ENCODE assay signal across 8 cellular contexts in genomic region chr11:112279901-112280267, GRCh38. TPM values are rescaled to one million over a fixed set of nuclear protein-coding genes. Genes with fewer than 3 reads are reported as not detected.
DNase-seq lines count a peak whose midpoint lies in the region; ATAC-seq and TF ChIP-seq lines count a peak whose summit lies in the region.

No MANE protein-coding gene starts in this region.

- no peaks in the 10 kb centered on the region for H3K27me3 ChIP-seq in GM06990 (replicated peaks; ENCODE audit: control insufficient read depth, insufficient read depth, low read length)
- no peaks in the 10 kb centered on the region for H3K27me3 ChIP-seq in kidney epithelial cell (ENCODE audit: control insufficient read depth, insufficient read depth, low read length)

- TF ChIP-seq CTCF in GM06990 (IDR thresholded peaks at IDR 0.05; ENCODE audit: insufficient read depth, low read length, poor library complexity, severe bottlenecking), result peak; percentile 94
- TF ChIP-seq CTCF in HFF-Myc (IDR thresholded peaks at IDR 0.05; ENCODE audit: low read depth, low read length, missing control alignments), result peak; percentile 75
- TF ChIP-seq CTCF in WTC11 (IDR thresholded peaks at IDR 0.05), result peak; percentile 84
- peak; percentile 92 for TF ChIP-seq CTCF in kidney epithelial cell (IDR thresholded peaks at IDR 0.05; ENCODE audit: insufficient read depth, low read length, poor library complexity, severe bottlenecking)

- H3K27ac ChIP-seq in caudate nucleus (ENCODE audit: low read depth, low read length), result no peak overlapping the region

- no peaks in the 10 kb centered on the region for H3K36me3 Mint-ChIP-seq in WTC11

- H3K27ac Mint-ChIP-seq in WTC11, result no peak overlapping the region

- POLR2A ChIA-PET in WTC11 (lab: Charles Lee), result no interaction called here

- H3K36me3 ChIP-seq in GM06990 (ENCODE audit: control insufficient read depth, insufficient read depth, low read length) (no peaks in the 10 kb centered on the region), kidney epithelial cell (ENCODE audit: control insufficient read depth, insufficient read depth, low read length) (no peaks in the 10 kb centered on the region)

- H3K4me1 Mint-ChIP-seq in WTC11, result peaks cover 20% of the 10 kb centered on the region

- no peaks in the 10 kb centered on the region for H3K9me3 Mint-ChIP-seq in WTC11

- DNase-seq in GM06990 (ENCODE audit: extremely low read depth, insufficient read length) (peak; percentile 71), HFF-Myc (ENCODE audit: extremely low read depth, low read depth) (no peak), NCI-H146 (lab: John Stamatoyannopoulos, UW) (peak; percentile 71), WTC11 (ENCODE audit: low spot score) (peak; percentile 83), caudate nucleus (lab: John Stamatoyannopoulos, UW) (peak in 50 of 61 donors; percentile 10 to 71 (median 43)), kidney epithelial cell (ENCODE audit: low read depth) (no peak)
- DNase-seq in stimulated activated CD4-positive, alpha-beta T cell treated with anti-CD3 and anti-CD28 coated beads, Interleukin-1b, Interleukin-23, amount 100 ng/mL, for 48 hours, result peak; percentile 73

- peak overlapping the region; percentile 83 for H3K4me3 Mint-ChIP-seq in WTC11

- H3K27me3 Mint-ChIP-seq in WTC11 (ENCODE audit: low read depth), result no peaks in the 10 kb centered on the region; the same call in 1 of the 2 replicates

- CTCF ChIA-PET in WTC11 (lab: Charles Lee), result interaction anchor here (0.6 to 3.9 kb wide), 62 partner anchors 9 to 1548 kb away, joined by 3 to 49 read pairs (median 4); partner anchors contain the start of genes ALG9, C11orf52, SDHD and TEX12

- H3K4me3 ChIP-seq in GM06990 (replicated peaks; ENCODE audit: low read depth, low read length) (peak overlapping the region; percentile 63), HFF-Myc (replicated peaks; ENCODE audit: low read depth, low read length) (peak overlapping the region; percentile 42), kidney epithelial cell (ENCODE audit: low read depth, low read length) (peak overlapping the region; percentile 35)

- peak; percentile 78 for ATAC-seq in WTC11
- no peak for ATAC-seq in HG03196 (IDR thresholded peaks at IDR 0.05; ENCODE audit: unreplicated experiment)

TF ChIP-seq in WTC11, 78 proteins besides CTCF, POLR2A, EP300 and RAD21 (continues in another document):
- no peak for TF ChIP-seq TEAD4 (CRISPR knock-in tag; IDR thresholded peaks at IDR 0.05)
- TF ChIP-seq IRF2 (CRISPR knock-in tag; IDR thresholded peaks at IDR 0.05; ENCODE audit: borderline replicate concordance, low read depth), result no peak
- no peak for TF ChIP-seq PRRX2 (CRISPR knock-in tag; IDR thresholded peaks at IDR 0.05)
- no peak for TF ChIP-seq EMX1 (CRISPR knock-in tag; IDR thresholded peaks at IDR 0.05)
- no peak for TF ChIP-seq ZNF281 (CRISPR knock-in tag; IDR thresholded peaks at IDR 0.05)
- no peak for TF ChIP-seq CREM (CRISPR knock-in tag; IDR thresholded peaks at IDR 0.05)
- TF ChIP-seq ZNF219 (CRISPR knock-in tag; IDR thresholded peaks at IDR 0.05; ENCODE audit: borderline replicate concordance), result no peak
- no peak for TF ChIP-seq KAT7 (CRISPR knock-in tag; IDR thresholded peaks at IDR 0.05; ENCODE audit: borderline replicate concordance)
- TF ChIP-seq PRDM15 (CRISPR knock-in tag; IDR thresholded peaks at IDR 0.05), result no peak
- no peak for TF ChIP-seq SP1 (CRISPR knock-in tag; conservative IDR thresholded peaks at IDR 0.05)
- TF ChIP-seq ATF1 (CRISPR knock-in tag; IDR thresholded peaks at IDR 0.05), result no peak
- no peak for TF ChIP-seq STAT6 (CRISPR knock-in tag; conservative IDR thresholded peaks at IDR 0.05; ENCODE audit: low read depth)

RNA-seq across cellular contexts. Expression of gene PLET1, which starts 19.2 kb away (rescaled TPM):
- not detected in 3 replicates for total RNA-seq in WTC11 (2021)
- total RNA-seq in kidney epithelial cell, result not detected in 2 replicates

RNA-seq across cellular contexts. Expression of gene PTS, which starts 53.7 kb away (rescaled TPM):
- 23.5 to 26.7 TPM (median 25.7 TPM) in 3 replicates for total RNA-seq in WTC11 (2021)
- total RNA-seq in kidney epithelial cell, result 24.1 and 34.2 TPM in 2 replicates

Comparison
In these comparisons a context has a peak if more than half of its experiments do, and no peak if none do; other contexts are left out.
1. DNase-seq: peak in GM06990 (single experiment), NCI-H146 (single experiment), WTC11 (single experiment), caudate nucleus (50 of 61) and stimulated activated CD4-positive, alpha-beta T cell treated with anti-CD3 and anti-CD28 coated beads, Interleukin-1b, Interleukin-23, amount 100 ng/mL, for 48 hours (single experiment); none in HFF-Myc (single experiment) and kidney epithelial cell (single experiment).
2. Peak in every context shown above with its lines, with median percentiles within 50 percentile points of each other: H3K4me3 ChIP-seq and CTCF ChIP-seq.